12 cellular contexts compared by ENCODE assay signal in the genomic region with DNA sequence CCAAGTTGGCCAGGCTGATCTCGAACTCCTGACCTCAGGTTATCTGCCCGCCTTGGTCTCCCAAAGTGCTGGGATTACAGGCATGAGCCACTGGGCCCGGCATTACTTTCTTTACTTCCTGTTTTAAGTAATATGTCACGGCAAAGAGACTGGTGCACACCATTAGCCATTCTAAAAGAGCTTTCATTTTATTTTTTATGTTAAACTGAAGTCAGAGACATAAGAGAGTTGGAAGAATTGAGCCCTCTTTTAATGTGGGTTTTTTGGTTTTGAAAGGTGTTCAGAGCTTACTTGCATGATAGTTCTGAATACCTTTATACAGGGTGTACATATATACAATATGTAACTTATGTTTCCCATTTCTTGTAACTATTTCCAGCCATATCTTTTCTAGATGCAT.
"Had no signal": no experiment of that assay in that cellular context is flagged by ENCODE, and none has a peak within 500 bp of the region (broad histone marks: within the 10 kb centered on the region; RNA-seq: fewer than 3 reads in every experiment).

No MANE protein-coding gene starts in this region.

- H3K4me3 Mint-ChIP-seq: activated B cell treated with CpG ODN at 0.5 μM for 24 hours; neural progenitor cell; stimulated activated naive CD8-positive, alpha-beta T cell treated with anti-CD3 and anti-CD28 coated beads, Interleukin-15, Interleukin-2, amounts not matched to agents 100 ng/mL and 50 ng/mL, for 24 hours had no signal

- H3K27ac Mint-ChIP-seq: activated B cell treated with CpG ODN at 0.5 μM for 24 hours; stimulated activated naive CD8-positive, alpha-beta T cell treated with anti-CD3 and anti-CD28 coated beads, Interleukin-15, Interleukin-2, amounts not matched to agents 100 ng/mL and 50 ng/mL, for 24 hours had no signal

- H3K9me3 Mint-ChIP-seq: activated B cell treated with CpG ODN at 0.5 μM for 24 hours; neural progenitor cell; stimulated activated naive CD8-positive, alpha-beta T cell treated with anti-CD3 and anti-CD28 coated beads, Interleukin-15, Interleukin-2, amounts not matched to agents 100 ng/mL and 50 ng/mL, for 24 hours had no signal

- H3K4me3 ChIP-seq: adrenal gland, gastroesophageal sphincter, lower lobe of right lung, neural progenitor cell, upper lobe of left lung had no signal

- H3K36me3 ChIP-seq: adrenal gland, gastroesophageal sphincter, lower lobe of right lung, upper lobe of left lung had no signal

- H3K27me3 Mint-ChIP-seq: activated B cell treated with CpG ODN at 0.5 μM for 24 hours; stimulated activated naive CD8-positive, alpha-beta T cell treated with anti-CD3 and anti-CD28 coated beads, Interleukin-15, Interleukin-2, amounts not matched to agents 100 ng/mL and 50 ng/mL, for 24 hours had no signal

- H3K27ac ChIP-seq: adrenal gland, gastroesophageal sphincter, lower lobe of right lung, neural progenitor cell, upper lobe of left lung had no signal

- H3K27me3 ChIP-seq: adrenal gland, gastroesophageal sphincter, neural progenitor cell, upper lobe of left lung had no signal

- ATAC-seq: gastroesophageal sphincter, left cardiac atrium, lower lobe of right lung, sciatic nerve had no signal

- H3K4me1 Mint-ChIP-seq: neural progenitor cell had no signal

- H3K9me3 ChIP-seq: adrenal gland, gastroesophageal sphincter, lower lobe of right lung, SK-N-SH, upper lobe of left lung had no signal

- H3K4me1 ChIP-seq: adrenal gland, gastroesophageal sphincter, lower lobe of right lung, neural progenitor cell, upper lobe of left lung had no signal

- DNase-seq: activated B cell treated with CpG ODN at 0.5 μM for 24 hours; activated gamma-delta T cell; activated T-cell treated with anti-CD3 and anti-CD28 coated beads, Interleukin-2, amount 50 U/mL, for 1 hour; adrenal gland; left cardiac atrium; lower lobe of right lung; SK-N-SH; upper lobe of left lung had no signal
